ENCODE assay signal across 8 cellular contexts in the genomic region with DNA sequence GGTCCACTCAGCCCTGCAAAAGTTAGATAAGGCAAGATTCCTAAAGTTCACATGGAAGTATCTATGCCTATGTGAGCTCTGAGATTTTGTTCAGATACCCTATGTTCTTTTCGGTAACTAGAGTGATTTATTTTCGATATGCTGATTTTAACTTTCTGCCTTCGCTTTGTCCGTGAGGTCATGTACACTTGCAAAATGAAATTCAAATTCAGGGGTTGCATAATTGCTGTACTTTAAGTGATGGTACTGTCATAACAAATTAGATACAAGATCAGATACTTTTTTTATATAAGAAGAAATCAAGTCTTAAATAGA. TPM values are rescaled to one million over a fixed set of nuclear protein-coding genes. Genes with fewer than 3 reads are reported as not detected.
DNase-seq lines count a peak whose midpoint lies in the region; ATAC-seq and TF ChIP-seq lines count a peak whose summit lies in the region.

No MANE protein-coding gene starts in this region.

- H3K9me3 Mint-ChIP-seq in activated CD4-positive, alpha-beta T cell treated with anti-CD3 and anti-CD28 coated beads, Interleukin-2, amount 10 ng/mL, durations not matched to agents 7 days and 5 days: no peaks in the 10 kb centered on the region

- H3K27ac ChIP-seq in RWPE2 (ENCODE audit: poor library complexity, severe bottlenecking) (peak overlapping the region; percentile 95), sigmoid colon (peak overlapping the region; percentile 98 to 100 (median 99))

- H3K36me3 Mint-ChIP-seq in activated CD4-positive, alpha-beta T cell treated with anti-CD3 and anti-CD28 coated beads, Interleukin-2, amount 10 ng/mL, durations not matched to agents 7 days and 5 days (ENCODE audit: low read depth): peaks cover 4% of the 10 kb centered on the region

- DNase-seq in activated CD4-positive, alpha-beta T cell treated with anti-CD3 and anti-CD28 coated beads, Interleukin-2, amount 10 ng/mL, durations not matched to agents 7 days and 5 days: no peak
- no peak for DNase-seq in activated CD4-positive, alpha-beta T cell treated with anti-CD3 and anti-CD28 coated beads for 4 hours
- no peak for DNase-seq in RWPE2 (ENCODE audit: low spot score)
- DNase-seq in fibroblast of mammary gland (ENCODE audit: low read depth): peak; percentile 43
- DNase-seq in sigmoid colon: no peak
- DNase-seq in EL: no peak
- DNase-seq in nucleus accumbens (lab: John Stamatoyannopoulos, UW): no peak

- peak overlapping the region; percentile 90 for H3K4me3 ChIP-seq in RWPE2 (ENCODE audit: severe bottlenecking)
- H3K4me3 ChIP-seq in fibroblast of mammary gland (ENCODE audit: control insufficient read depth, low read depth, low read length): peak overlapping the region; percentile 79
- peak overlapping the region; percentile 50 to 95 (median 77) for H3K4me3 ChIP-seq in sigmoid colon

- peaks cover 8% of the 10 kb centered on the region for H3K27me3 Mint-ChIP-seq in activated CD4-positive, alpha-beta T cell treated with anti-CD3 and anti-CD28 coated beads, Interleukin-2, amount 10 ng/mL, durations not matched to agents 7 days and 5 days

- POLR2A ChIA-PET in activated CD4-positive, alpha-beta T cell treated with anti-CD3 and anti-CD28 coated beads, Interleukin-2, amount 10 ng/mL, durations not matched to agents 7 days and 5 days (lab: Charles Lee): no interaction called here

- H3K27ac Mint-ChIP-seq in activated CD4-positive, alpha-beta T cell treated with anti-CD3 and anti-CD28 coated beads, Interleukin-2, amount 10 ng/mL, durations not matched to agents 7 days and 5 days: peak overlapping the region; percentile 91

- TF ChIP-seq EP300 in sigmoid colon (IDR thresholded peaks at IDR 0.05): no peak

- intact Hi-C loops in sigmoid colon (cut with DNase I): loop anchor here (5.0 to 10.0 kb wide), 3 partner anchors 590 to 898 kb away; a partner anchor contains a TSS

- no peaks in the 10 kb centered on the region for H3K36me3 ChIP-seq in RWPE2 (ENCODE audit: low read depth)
- H3K36me3 ChIP-seq in sigmoid colon: no peaks in the 10 kb centered on the region

- CTCF ChIA-PET in activated CD4-positive, alpha-beta T cell treated with anti-CD3 and anti-CD28 coated beads, Interleukin-2, amount 10 ng/mL, durations not matched to agents 7 days and 5 days (lab: Charles Lee): no interaction called here

- TF ChIP-seq CTCF in RWPE2 (IDR thresholded peaks at IDR 0.05; ENCODE audit: poor library complexity, severe bottlenecking) (no peak), fibroblast of mammary gland (conservative IDR thresholded peaks at IDR 0.05; ENCODE audit: control insufficient read depth, insufficient read depth, low read depth, low read length) (no peak), sigmoid colon (IDR thresholded peaks at IDR 0.05) (no peak)

- no peaks in the 10 kb centered on the region for H3K9me3 ChIP-seq in RWPE2 (ENCODE audit: severe bottlenecking)
- H3K9me3 ChIP-seq in sigmoid colon: no peaks in the 10 kb centered on the region

- H3K4me1 Mint-ChIP-seq in activated CD4-positive, alpha-beta T cell treated with anti-CD3 and anti-CD28 coated beads, Interleukin-2, amount 10 ng/mL, durations not matched to agents 7 days and 5 days: peaks cover 30% of the 10 kb centered on the region

- ATAC-seq in RWPE2 (ENCODE audit: low read depth) (no peak), GM21423 (IDR thresholded peaks at IDR 0.05; ENCODE audit: unreplicated experiment) (no peak)

- H3K4me3 Mint-ChIP-seq in activated CD4-positive, alpha-beta T cell treated with anti-CD3 and anti-CD28 coated beads, Interleukin-2, amount 10 ng/mL, durations not matched to agents 7 days and 5 days: peak overlapping the region; percentile 80

- H3K27me3 ChIP-seq in RWPE2 (ENCODE audit: insufficient read depth, poor library complexity, severe bottlenecking): no peaks in the 10 kb centered on the region
- no peaks in the 10 kb centered on the region for H3K27me3 ChIP-seq in sigmoid colon

- 0 to 2% methylated on average over 4 of the region's 4 CpGs for WGBS in sigmoid colon, 2 donors

- TF ChIP-seq POLR2A in sigmoid colon (IDR thresholded peaks at IDR 0.05): peak in 1 of 2 donors; percentile 1

- H3K4me1 ChIP-seq in RWPE2 (ENCODE audit: insufficient read depth, poor library complexity, severe bottlenecking) (no peaks in the 10 kb centered on the region), sigmoid colon (peaks cover 0 to 32% (median 20%) of the 10 kb centered on the region in 4 donors)

RNA-seq across cellular contexts. Expression of a gene that starts 0.3 kb away (rescaled TPM):
- total RNA-seq in activated CD4-positive, alpha-beta T cell treated with anti-CD3 and anti-CD28 coated beads, Interleukin-2, amount 10 ng/mL, durations not matched to agents 7 days and 5 days: 10 to 100 TPM; 55.5 to 69.4 TPM
- total RNA-seq in sigmoid colon: 10 to 100 TPM; 61.4 to 92.8 (median 75.0) TPM
- polyA plus RNA-seq in sigmoid colon: 10 to 100 TPM; 17.4 to 24.3 (median 19.9) TPM

RNA-seq across cellular contexts. Expression of a gene that starts 40.5 kb away (rescaled TPM):
- 1 to 10 TPM; 2.4 to 2.7 TPM for total RNA-seq in activated CD4-positive, alpha-beta T cell treated with anti-CD3 and anti-CD28 coated beads, Interleukin-2, amount 10 ng/mL, durations not matched to agents 7 days and 5 days
- 10 to 100 TPM; 19.7 to 22.7 (median 21.3) TPM for total RNA-seq in sigmoid colon
- polyA plus RNA-seq in sigmoid colon: under 1 TPM in 2 of 3 donors, not detected in 1; 0.23 to 0.77 TPM

Comparison
In these comparisons a context has a peak if more than half of its experiments do, and no peak if none do; other contexts are left out.
1. RNA of a gene that starts 40.5 kb away (total RNA-seq): 19.7 to 22.7 TPM in sigmoid colon; 2.4 to 2.7 TPM in activated CD4-positive, alpha-beta T cell treated with anti-CD3 and anti-CD28 coated beads, Interleukin-2, amount 10 ng/mL, durations not matched to agents 7 days and 5 days; every median in the first group is over 4 times any median in the second.
2. Peak in every context shown above with its lines, with median percentiles within 50 percentile points of each other: H3K4me3 ChIP-seq.